ENCODE assay signal across 1 cellular context in genomic region chr15:75367913-75368688, GRCh38.
A peak's percentile ranks its signal among the peaks of the same experiment; 100 is the strongest.
TF ChIP-seq lines count a peak whose summit lies in the region.

Gene MAN2C1, minus strand, starts transcription at chr15:75368607. Its CDS starts 24 bp downstream, at chr15:75368583.

TF ChIP-seq in WTC11, 78 proteins besides CTCF, POLR2A, EP300 and RAD21 (continued from another document and continues in another):
- TF ChIP-seq, protein P1, sequence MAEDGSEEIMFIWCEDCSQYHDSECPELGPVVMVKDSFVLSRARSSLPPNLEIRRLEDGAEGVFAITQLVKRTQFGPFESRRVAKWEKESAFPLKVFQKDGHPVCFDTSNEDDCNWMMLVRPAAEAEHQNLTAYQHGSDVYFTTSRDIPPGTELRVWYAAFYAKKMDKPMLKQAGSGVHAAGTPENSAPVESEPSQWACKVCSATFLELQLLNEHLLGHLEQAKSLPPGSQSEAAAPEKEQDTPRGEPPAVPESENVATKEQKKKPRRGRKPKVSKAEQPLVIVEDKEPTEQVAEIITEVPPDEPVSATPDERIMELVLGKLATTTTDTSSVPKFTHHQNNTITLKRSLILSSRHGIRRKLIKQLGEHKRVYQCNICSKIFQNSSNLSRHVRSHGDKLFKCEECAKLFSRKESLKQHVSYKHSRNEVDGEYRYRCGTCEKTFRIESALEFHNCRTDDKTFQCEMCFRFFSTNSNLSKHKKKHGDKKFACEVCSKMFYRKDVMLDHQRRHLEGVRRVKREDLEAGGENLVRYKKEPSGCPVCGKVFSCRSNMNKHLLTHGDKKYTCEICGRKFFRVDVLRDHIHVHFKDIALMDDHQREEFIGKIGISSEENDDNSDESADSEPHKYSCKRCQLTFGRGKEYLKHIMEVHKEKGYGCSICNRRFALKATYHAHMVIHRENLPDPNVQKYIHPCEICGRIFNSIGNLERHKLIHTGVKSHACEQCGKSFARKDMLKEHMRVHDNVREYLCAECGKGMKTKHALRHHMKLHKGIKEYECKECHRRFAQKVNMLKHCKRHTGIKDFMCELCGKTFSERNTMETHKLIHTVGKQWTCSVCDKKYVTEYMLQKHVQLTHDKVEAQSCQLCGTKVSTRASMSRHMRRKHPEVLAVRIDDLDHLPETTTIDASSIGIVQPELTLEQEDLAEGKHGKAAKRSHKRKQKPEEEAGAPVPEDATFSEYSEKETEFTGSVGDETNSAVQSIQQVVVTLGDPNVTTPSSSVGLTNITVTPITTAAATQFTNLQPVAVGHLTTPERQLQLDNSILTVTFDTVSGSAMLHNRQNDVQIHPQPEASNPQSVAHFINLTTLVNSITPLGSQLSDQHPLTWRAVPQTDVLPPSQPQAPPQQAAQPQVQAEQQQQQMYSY (CRISPR knock-in tag; IDR thresholded peaks at IDR 0.05), result no peak
- peak; percentile 86 for TF ChIP-seq SP1 (CRISPR knock-in tag; conservative IDR thresholded peaks at IDR 0.05)
- TF ChIP-seq MAX (CRISPR knock-in tag; IDR thresholded peaks at IDR 0.05), result peak; percentile 12; the same call in 1 of the 2 replicates
- TF ChIP-seq ATF6 (CRISPR knock-in tag; IDR thresholded peaks at IDR 0.05), result 0 out of 2 replicates have a peak, but pooled peaks have one; percentile 67
- TF ChIP-seq FOXP1 (CRISPR knock-in tag; IDR thresholded peaks at IDR 0.05; ENCODE audit: borderline replicate concordance), result no peak; the same call in none of the 2 replicates
- no peak for TF ChIP-seq ZSCAN18 (CRISPR knock-in tag; IDR thresholded peaks at IDR 0.05)
- TF ChIP-seq RORB (CRISPR knock-in tag; IDR thresholded peaks at IDR 0.05), result no peak
- peak; percentile 53; the same call in 1 of the 2 replicates for TF ChIP-seq FOXK1 (CRISPR knock-in tag; IDR thresholded peaks at IDR 0.05)
- TF ChIP-seq CREB1 (CRISPR knock-in tag; IDR thresholded peaks at IDR 0.05), result no peak; the same call in 1 of the 2 replicates
- TF ChIP-seq, protein P2, sequence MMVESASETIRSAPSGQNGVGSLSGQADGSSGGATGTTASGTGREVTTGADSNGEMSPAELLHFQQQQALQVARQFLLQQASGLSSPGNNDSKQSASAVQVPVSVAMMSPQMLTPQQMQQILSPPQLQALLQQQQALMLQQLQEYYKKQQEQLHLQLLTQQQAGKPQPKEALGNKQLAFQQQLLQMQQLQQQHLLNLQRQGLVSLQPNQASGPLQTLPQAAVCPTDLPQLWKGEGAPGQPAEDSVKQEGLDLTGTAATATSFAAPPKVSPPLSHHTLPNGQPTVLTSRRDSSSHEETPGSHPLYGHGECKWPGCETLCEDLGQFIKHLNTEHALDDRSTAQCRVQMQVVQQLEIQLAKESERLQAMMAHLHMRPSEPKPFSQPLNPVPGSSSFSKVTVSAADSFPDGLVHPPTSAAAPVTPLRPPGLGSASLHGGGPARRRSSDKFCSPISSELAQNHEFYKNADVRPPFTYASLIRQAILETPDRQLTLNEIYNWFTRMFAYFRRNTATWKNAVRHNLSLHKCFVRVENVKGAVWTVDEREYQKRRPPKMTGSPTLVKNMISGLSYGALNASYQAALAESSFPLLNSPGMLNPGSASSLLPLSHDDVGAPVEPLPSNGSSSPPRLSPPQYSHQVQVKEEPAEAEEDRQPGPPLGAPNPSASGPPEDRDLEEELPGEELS (CRISPR knock-in tag; IDR thresholded peaks at IDR 0.05), result peak; percentile 28; the same call in 1 of the 2 replicates
- TF ChIP-seq TEAD1 (CRISPR knock-in tag; IDR thresholded peaks at IDR 0.05), result peak; percentile 16; the same call in 1 of the 2 replicates
- TF ChIP-seq, protein P3, sequence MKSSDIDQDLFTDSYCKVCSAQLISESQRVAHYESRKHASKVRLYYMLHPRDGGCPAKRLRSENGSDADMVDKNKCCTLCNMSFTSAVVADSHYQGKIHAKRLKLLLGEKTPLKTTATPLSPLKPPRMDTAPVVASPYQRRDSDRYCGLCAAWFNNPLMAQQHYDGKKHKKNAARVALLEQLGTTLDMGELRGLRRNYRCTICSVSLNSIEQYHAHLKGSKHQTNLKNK (CRISPR knock-in tag; IDR thresholded peaks at IDR 0.05), result 0 out of 2 replicates have a peak, but pooled peaks have one; percentile 23
- TF ChIP-seq RELA (CRISPR knock-in tag; IDR thresholded peaks at IDR 0.05; ENCODE audit: borderline replicate concordance), result peak; percentile 70; the same call in 1 of the 2 replicates
- TF ChIP-seq NR3C1 (CRISPR knock-in tag; conservative IDR thresholded peaks at IDR 0.05; ENCODE audit: low read depth), result no peak
- TF ChIP-seq IRF2 (CRISPR knock-in tag; IDR thresholded peaks at IDR 0.05; ENCODE audit: borderline replicate concordance, low read depth), result no peak
- TF ChIP-seq TCF7 (CRISPR knock-in tag; IDR thresholded peaks at IDR 0.05; ENCODE audit: low read depth), result no peak
- TF ChIP-seq, protein P4, sequence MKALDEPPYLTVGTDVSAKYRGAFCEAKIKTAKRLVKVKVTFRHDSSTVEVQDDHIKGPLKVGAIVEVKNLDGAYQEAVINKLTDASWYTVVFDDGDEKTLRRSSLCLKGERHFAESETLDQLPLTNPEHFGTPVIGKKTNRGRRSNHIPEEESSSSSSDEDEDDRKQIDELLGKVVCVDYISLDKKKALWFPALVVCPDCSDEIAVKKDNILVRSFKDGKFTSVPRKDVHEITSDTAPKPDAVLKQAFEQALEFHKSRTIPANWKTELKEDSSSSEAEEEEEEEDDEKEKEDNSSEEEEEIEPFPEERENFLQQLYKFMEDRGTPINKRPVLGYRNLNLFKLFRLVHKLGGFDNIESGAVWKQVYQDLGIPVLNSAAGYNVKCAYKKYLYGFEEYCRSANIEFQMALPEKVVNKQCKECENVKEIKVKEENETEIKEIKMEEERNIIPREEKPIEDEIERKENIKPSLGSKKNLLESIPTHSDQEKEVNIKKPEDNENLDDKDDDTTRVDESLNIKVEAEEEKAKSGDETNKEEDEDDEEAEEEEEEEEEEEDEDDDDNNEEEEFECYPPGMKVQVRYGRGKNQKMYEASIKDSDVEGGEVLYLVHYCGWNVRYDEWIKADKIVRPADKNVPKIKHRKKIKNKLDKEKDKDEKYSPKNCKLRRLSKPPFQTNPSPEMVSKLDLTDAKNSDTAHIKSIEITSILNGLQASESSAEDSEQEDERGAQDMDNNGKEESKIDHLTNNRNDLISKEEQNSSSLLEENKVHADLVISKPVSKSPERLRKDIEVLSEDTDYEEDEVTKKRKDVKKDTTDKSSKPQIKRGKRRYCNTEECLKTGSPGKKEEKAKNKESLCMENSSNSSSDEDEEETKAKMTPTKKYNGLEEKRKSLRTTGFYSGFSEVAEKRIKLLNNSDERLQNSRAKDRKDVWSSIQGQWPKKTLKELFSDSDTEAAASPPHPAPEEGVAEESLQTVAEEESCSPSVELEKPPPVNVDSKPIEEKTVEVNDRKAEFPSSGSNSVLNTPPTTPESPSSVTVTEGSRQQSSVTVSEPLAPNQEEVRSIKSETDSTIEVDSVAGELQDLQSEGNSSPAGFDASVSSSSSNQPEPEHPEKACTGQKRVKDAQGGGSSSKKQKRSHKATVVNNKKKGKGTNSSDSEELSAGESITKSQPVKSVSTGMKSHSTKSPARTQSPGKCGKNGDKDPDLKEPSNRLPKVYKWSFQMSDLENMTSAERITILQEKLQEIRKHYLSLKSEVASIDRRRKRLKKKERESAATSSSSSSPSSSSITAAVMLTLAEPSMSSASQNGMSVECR (CRISPR knock-in tag; IDR thresholded peaks at IDR 0.05; ENCODE audit: borderline replicate concordance), result peak; percentile 2; the same call in 1 of the 2 replicates
- TF ChIP-seq ZBTB21 (CRISPR knock-in tag; IDR thresholded peaks at IDR 0.05; ENCODE audit: borderline replicate concordance), result no peak; the same call in 1 of the 2 replicates
- TF ChIP-seq, protein P5, sequence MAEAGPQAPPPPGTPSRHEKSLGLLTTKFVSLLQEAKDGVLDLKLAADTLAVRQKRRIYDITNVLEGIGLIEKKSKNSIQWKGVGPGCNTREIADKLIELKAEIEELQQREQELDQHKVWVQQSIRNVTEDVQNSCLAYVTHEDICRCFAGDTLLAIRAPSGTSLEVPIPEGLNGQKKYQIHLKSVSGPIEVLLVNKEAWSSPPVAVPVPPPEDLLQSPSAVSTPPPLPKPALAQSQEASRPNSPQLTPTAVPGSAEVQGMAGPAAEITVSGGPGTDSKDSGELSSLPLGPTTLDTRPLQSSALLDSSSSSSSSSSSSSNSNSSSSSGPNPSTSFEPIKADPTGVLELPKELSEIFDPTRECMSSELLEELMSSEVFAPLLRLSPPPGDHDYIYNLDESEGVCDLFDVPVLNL (CRISPR knock-in tag; IDR thresholded peaks at IDR 0.05; ENCODE audit: borderline replicate concordance, low read depth), result peak; percentile 15; the same call in 1 of the 2 replicates
- no peak for TF ChIP-seq SMAD4 (CRISPR knock-in tag; IDR thresholded peaks at IDR 0.05)
- TF ChIP-seq, protein P6, sequence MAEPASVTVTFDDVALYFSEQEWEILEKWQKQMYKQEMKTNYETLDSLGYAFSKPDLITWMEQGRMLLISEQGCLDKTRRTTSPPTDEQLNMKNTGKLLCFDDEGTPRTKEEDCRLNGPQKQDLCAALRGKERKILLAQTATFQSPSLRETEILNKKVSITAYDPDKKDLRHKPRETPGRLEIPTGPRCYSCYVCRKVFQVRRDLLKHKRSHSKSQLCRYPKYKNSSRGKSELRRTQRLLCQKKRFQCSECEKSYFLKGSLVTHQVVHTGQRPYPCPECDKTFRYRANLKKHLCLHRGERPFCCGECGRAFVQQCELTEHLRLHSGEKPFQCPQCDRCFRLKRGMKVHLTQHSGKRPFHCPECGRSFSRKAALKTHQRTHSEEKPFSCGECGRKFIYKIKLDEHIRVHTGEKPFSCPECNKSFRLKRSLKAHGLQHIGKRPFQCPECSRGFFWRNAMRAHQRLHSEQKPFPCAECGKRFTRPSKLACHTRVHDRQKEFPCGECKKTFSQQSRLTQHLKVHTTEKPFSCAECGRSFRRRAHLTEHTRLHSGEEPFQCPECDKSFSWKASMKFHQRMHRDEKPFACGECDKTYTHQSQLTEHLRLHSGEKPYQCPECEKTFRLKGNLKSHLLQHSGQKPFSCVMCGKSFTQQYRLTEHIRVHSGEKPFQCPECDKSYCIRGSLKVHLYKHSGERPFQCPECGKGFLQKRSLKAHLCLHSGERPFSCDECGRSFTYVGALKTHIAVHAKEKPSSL (CRISPR knock-in tag; conservative IDR thresholded peaks at IDR 0.05), result 0 out of 2 replicates have a peak, but pooled peaks have one; percentile 19
- no peak; the same call in 1 of the 2 replicates for TF ChIP-seq CREM (CRISPR knock-in tag; IDR thresholded peaks at IDR 0.05)
- TF ChIP-seq PREB (CRISPR knock-in tag; IDR thresholded peaks at IDR 0.05; ENCODE audit: borderline replicate concordance), result no peak
- no peak; the same call in 1 of the 2 replicates for TF ChIP-seq MYBL2 (CRISPR knock-in tag; IDR thresholded peaks at IDR 0.05)
- TF ChIP-seq, protein P7, sequence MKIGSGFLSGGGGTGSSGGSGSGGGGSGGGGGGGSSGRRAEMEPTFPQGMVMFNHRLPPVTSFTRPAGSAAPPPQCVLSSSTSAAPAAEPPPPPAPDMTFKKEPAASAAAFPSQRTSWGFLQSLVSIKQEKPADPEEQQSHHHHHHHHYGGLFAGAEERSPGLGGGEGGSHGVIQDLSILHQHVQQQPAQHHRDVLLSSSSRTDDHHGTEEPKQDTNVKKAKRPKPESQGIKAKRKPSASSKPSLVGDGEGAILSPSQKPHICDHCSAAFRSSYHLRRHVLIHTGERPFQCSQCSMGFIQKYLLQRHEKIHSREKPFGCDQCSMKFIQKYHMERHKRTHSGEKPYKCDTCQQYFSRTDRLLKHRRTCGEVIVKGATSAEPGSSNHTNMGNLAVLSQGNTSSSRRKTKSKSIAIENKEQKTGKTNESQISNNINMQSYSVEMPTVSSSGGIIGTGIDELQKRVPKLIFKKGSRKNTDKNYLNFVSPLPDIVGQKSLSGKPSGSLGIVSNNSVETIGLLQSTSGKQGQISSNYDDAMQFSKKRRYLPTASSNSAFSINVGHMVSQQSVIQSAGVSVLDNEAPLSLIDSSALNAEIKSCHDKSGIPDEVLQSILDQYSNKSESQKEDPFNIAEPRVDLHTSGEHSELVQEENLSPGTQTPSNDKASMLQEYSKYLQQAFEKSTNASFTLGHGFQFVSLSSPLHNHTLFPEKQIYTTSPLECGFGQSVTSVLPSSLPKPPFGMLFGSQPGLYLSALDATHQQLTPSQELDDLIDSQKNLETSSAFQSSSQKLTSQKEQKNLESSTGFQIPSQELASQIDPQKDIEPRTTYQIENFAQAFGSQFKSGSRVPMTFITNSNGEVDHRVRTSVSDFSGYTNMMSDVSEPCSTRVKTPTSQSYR (CRISPR knock-in tag; IDR thresholded peaks at IDR 0.05), result peak; percentile 74; the same call in 1 of the 2 replicates
- 0 out of 2 replicates have a peak, but pooled peaks have one; percentile 55 for TF ChIP-seq ELF4 (CRISPR knock-in tag; IDR thresholded peaks at IDR 0.05; ENCODE audit: low read depth)
- TF ChIP-seq, protein P8, sequence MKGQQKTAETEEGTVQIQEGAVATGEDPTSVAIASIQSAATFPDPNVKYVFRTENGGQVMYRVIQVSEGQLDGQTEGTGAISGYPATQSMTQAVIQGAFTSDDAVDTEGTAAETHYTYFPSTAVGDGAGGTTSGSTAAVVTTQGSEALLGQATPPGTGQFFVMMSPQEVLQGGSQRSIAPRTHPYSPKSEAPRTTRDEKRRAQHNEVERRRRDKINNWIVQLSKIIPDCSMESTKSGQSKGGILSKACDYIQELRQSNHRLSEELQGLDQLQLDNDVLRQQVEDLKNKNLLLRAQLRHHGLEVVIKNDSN (CRISPR knock-in tag; IDR thresholded peaks at IDR 0.05), result peak; percentile 51; the same call in 1 of the 2 replicates
- TF ChIP-seq NFE2L1 (CRISPR knock-in tag; IDR thresholded peaks at IDR 0.05), result peak; percentile 59
